17 cellular contexts compared by ENCODE assay signal in the genomic region with DNA sequence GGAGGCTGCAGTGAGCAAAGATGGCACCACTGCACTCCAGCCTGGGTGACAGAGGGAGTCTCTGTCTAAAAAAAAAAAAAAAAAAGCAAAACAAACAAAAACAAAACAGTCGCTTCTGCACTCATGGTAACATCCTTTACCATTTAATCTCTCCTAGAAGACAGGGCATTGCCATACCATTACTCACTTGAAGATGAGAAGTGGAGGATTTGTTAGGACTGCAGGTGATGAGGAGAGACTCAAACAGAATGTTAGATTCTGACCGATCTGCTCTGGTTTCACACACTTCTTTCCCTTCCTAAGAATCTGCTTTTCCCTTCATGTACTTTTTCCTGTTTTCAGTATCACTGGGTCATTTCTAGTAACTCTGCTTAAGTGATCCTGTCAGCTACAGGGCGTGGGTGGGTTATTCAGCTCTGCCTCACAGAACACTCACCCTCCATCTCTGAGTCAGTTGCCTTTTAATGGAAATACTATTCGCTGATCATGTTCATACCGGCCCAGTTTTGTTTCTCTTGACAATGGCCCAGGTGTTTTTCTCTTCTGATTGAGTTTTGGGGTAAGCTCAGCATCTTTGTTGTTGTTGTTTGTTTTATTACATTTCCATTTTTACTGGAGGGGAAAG.
DNase-seq lines count a peak whose midpoint lies in the region; ATAC-seq and TF ChIP-seq lines count a peak whose summit lies in the region.
"Had no signal": no experiment of that assay in that cellular context is flagged by ENCODE, and none has a peak within 500 bp of the region (broad histone marks: within the 10 kb centered on the region; RNA-seq: fewer than 3 reads in every experiment).

No MANE protein-coding gene starts in this region.

- H3K9ac ChIP-seq in PC-3 (ENCODE audit: low read length): no peak overlapping the region

- H3K27me3 ChIP-seq in PC-3 (ENCODE audit: low read length) (peaks cover 32% of the 10 kb centered on the region), suprapubic skin (peaks cover 22% of the 10 kb centered on the region)
- H3K27me3 ChIP-seq: sigmoid colon had no signal

- H3K4me3 ChIP-seq in PC-3 (ENCODE audit: low read length): no peak overlapping the region
- H3K4me3 ChIP-seq in suprapubic skin: no peak overlapping the region
- H3K4me3 ChIP-seq: GM12878, sigmoid colon had no signal

- 76% methylated on average over 5 of the region's 5 CpGs for WGBS in suprapubic skin

- no peak for TF ChIP-seq EP300 in suprapubic skin (IDR thresholded peaks at IDR 0.05)

- TF ChIP-seq CTCF in activated CD8-positive, alpha-beta T cell treated with anti-CD3 and anti-CD28 coated beads for 36 hours (IDR thresholded peaks at IDR 0.05): no peak
- TF ChIP-seq CTCF in PC-3 (conservative IDR thresholded peaks at IDR 0.05; ENCODE audit: low read depth, low read length) (no peak), suprapubic skin (IDR thresholded peaks at IDR 0.05) (no peak)

- BruUV-seq in PC-3 (replicated peaks; lab: Mats Ljungman, UMichigan): no TSS peak

- ATAC-seq in activated CD8-positive, alpha-beta T cell treated with anti-CD3 and anti-CD28 coated beads for 36 hours: peak; percentile 45
- ATAC-seq in activated CD8-positive, alpha-beta T cell treated with anti-CD3 and anti-CD28 coated beads, Interleukin-2, amount 10 ng/mL, durations not matched to agents 7 days and 5 days: no peak
- ATAC-seq in PC-3 (peak; percentile 65), GM18520 (IDR thresholded peaks at IDR 0.05; ENCODE audit: unreplicated experiment) (no peak)
- ATAC-seq: GM12878, left ventricle myocardium superior, Panc1 had no signal

- TF ChIP-seq POLR2A in suprapubic skin (IDR thresholded peaks at IDR 0.05): no peak

- H4K20me1 ChIP-seq in PC-3 (ENCODE audit: low read length): no peaks in the 10 kb centered on the region

- DNase-seq in activated CD8-positive, alpha-beta T cell treated with anti-CD3 and anti-CD28 coated beads for 36 hours: peak; percentile 24
- DNase-seq in activated CD8-positive, alpha-beta T cell treated with anti-CD3 and anti-CD28 coated beads, Interleukin-2, amount 10 ng/mL, durations not matched to agents 7 days and 5 days: no peak
- DNase-seq in PC-3 (peak; percentile 72), epithelial cell of prostate (ENCODE audit: low read depth, low spot score) (peak; percentile 97), NCI-H82 (lab: John Stamatoyannopoulos, UW) (no peak), suprapubic skin (ENCODE audit: low spot score in 2 of 2) (no peak)
- peak; percentile 37 to 41 for DNase-seq in stimulated activated CD4-positive, alpha-beta T cell treated with anti-CD3 and anti-CD28 coated beads, Interleukin-4, amount 100 ng/mL, for 48 hours (ENCODE audit: low read depth in 2 of 2)
- DNase-seq: activated naive CD8-positive, alpha-beta T cell treated with anti-CD3 and anti-CD28 coated beads, Interleukin-2, amount 10 ng/mL, durations not matched to agents 7 days and 5 days; head of caudate nucleus; left ventricle myocardium superior; NCI-H446; nephron progenitor cell; sigmoid colon had no signal

- peaks cover 13% of the 10 kb centered on the region for H3K27me3 Mint-ChIP-seq in activated CD8-positive, alpha-beta T cell treated with anti-CD3 and anti-CD28 coated beads for 36 hours
- peaks cover 21% of the 10 kb centered on the region for H3K27me3 Mint-ChIP-seq in activated CD8-positive, alpha-beta T cell treated with anti-CD3 and anti-CD28 coated beads, Interleukin-2, amount 10 ng/mL, durations not matched to agents 7 days and 5 days (ENCODE audit: low read depth)

- H3K27ac Mint-ChIP-seq in activated CD8-positive, alpha-beta T cell treated with anti-CD3 and anti-CD28 coated beads for 36 hours: no peak overlapping the region
- no peak overlapping the region for H3K27ac Mint-ChIP-seq in activated CD8-positive, alpha-beta T cell treated with anti-CD3 and anti-CD28 coated beads, Interleukin-2, amount 10 ng/mL, durations not matched to agents 7 days and 5 days
- H3K27ac Mint-ChIP-seq: activated naive CD8-positive, alpha-beta T cell treated with anti-CD3 and anti-CD28 coated beads, Interleukin-2, amount 10 ng/mL, durations not matched to agents 7 days and 5 days; nephron progenitor cell; T-helper 1 cell treated with Interleukin-12 subunit alpha and Interleukin-12 subunit beta and Interleukin-4 antibody, amounts not matched to agents 30 μg/mL and 1 μg/mL, for 36 hours had no signal

- peaks cover 22% of the 10 kb centered on the region for H3K4me1 ChIP-seq in PC-3 (ENCODE audit: insufficient read depth, low read length)
- H3K4me1 ChIP-seq in suprapubic skin: no peaks in the 10 kb centered on the region
- H3K4me1 ChIP-seq: sigmoid colon had no signal

- no peaks in the 10 kb centered on the region for H3K9me3 ChIP-seq in PC-3 (ENCODE audit: low read length)
- no peaks in the 10 kb centered on the region for H3K9me3 ChIP-seq in suprapubic skin
- H3K9me3 ChIP-seq: sigmoid colon had no signal

- H3K36me3 ChIP-seq in PC-3 (ENCODE audit: low read depth, low read length) (no peaks in the 10 kb centered on the region), suprapubic skin (no peaks in the 10 kb centered on the region)
- H3K36me3 ChIP-seq: sigmoid colon had no signal

- H3K36me3 Mint-ChIP-seq in activated CD8-positive, alpha-beta T cell treated with anti-CD3 and anti-CD28 coated beads for 36 hours (ENCODE audit: low read depth): peaks cover under 1% of the 10 kb centered on the region
- no peaks in the 10 kb centered on the region for H3K36me3 Mint-ChIP-seq in activated CD8-positive, alpha-beta T cell treated with anti-CD3 and anti-CD28 coated beads, Interleukin-2, amount 10 ng/mL, durations not matched to agents 7 days and 5 days (ENCODE audit: low read depth)
- H3K36me3 Mint-ChIP-seq: activated naive CD8-positive, alpha-beta T cell treated with anti-CD3 and anti-CD28 coated beads, Interleukin-2, amount 10 ng/mL, durations not matched to agents 7 days and 5 days had no signal

- H3K27ac ChIP-seq in PC-3 (ENCODE audit: low read length) (peak overlapping the region; percentile 60), epithelial cell of prostate (peak overlapping the region; percentile 95), suprapubic skin (no peak overlapping the region)
- H3K27ac ChIP-seq: sigmoid colon had no signal

- H3K79me2 ChIP-seq in PC-3 (ENCODE audit: low read length): no peaks in the 10 kb centered on the region

- CTCF ChIA-PET in activated CD8-positive, alpha-beta T cell treated with anti-CD3 and anti-CD28 coated beads for 36 hours (lab: Charles Lee): no interaction called here
- CTCF ChIA-PET in activated CD8-positive, alpha-beta T cell treated with anti-CD3 and anti-CD28 coated beads, Interleukin-2, amount 10 ng/mL, durations not matched to agents 7 days and 5 days (lab: Charles Lee): no interaction called here
- CTCF ChIA-PET in PC-3 (lab: Charles Lee): no interaction called here

- H3K4me2 ChIP-seq in PC-3 (ENCODE audit: low read length): peak overlapping the region; percentile 54

- no peak overlapping the region for H3K4me3 Mint-ChIP-seq in activated CD8-positive, alpha-beta T cell treated with anti-CD3 and anti-CD28 coated beads for 36 hours
- no peak overlapping the region for H3K4me3 Mint-ChIP-seq in activated CD8-positive, alpha-beta T cell treated with anti-CD3 and anti-CD28 coated beads, Interleukin-2, amount 10 ng/mL, durations not matched to agents 7 days and 5 days
- H3K4me3 Mint-ChIP-seq: activated naive CD8-positive, alpha-beta T cell treated with anti-CD3 and anti-CD28 coated beads, Interleukin-2, amount 10 ng/mL, durations not matched to agents 7 days and 5 days; nephron progenitor cell; T-helper 1 cell treated with Interleukin-12 subunit alpha and Interleukin-12 subunit beta and Interleukin-4 antibody, amounts not matched to agents 30 μg/mL and 1 μg/mL, for 36 hours had no signal

- H3K9me3 Mint-ChIP-seq in activated CD8-positive, alpha-beta T cell treated with anti-CD3 and anti-CD28 coated beads for 36 hours: no peaks in the 10 kb centered on the region
- no peaks in the 10 kb centered on the region for H3K9me3 Mint-ChIP-seq in activated CD8-positive, alpha-beta T cell treated with anti-CD3 and anti-CD28 coated beads, Interleukin-2, amount 10 ng/mL, durations not matched to agents 7 days and 5 days (ENCODE audit: insufficient read depth)
- H3K9me3 Mint-ChIP-seq: activated naive CD8-positive, alpha-beta T cell treated with anti-CD3 and anti-CD28 coated beads, Interleukin-2, amount 10 ng/mL, durations not matched to agents 7 days and 5 days; T-helper 1 cell treated with Interleukin-12 subunit alpha and Interleukin-12 subunit beta and Interleukin-4 antibody, amounts not matched to agents 30 μg/mL and 1 μg/mL, for 36 hours had no signal

- no peaks in the 10 kb centered on the region for H3K9me2 ChIP-seq in PC-3 (replicated peaks; ENCODE audit: low read length)

- no peaks in the 10 kb centered on the region for H3F3A ChIP-seq in PC-3 (ENCODE audit: low read length, unreplicated experiment)

- intact Hi-C loops in activated CD8-positive, alpha-beta T cell treated with anti-CD3 and anti-CD28 coated beads for 36 hours (cut with micrococcal nuclease): no loop called here
- intact Hi-C loops in PC-3 (cut with micrococcal nuclease): no loop called here

- H3K4me1 Mint-ChIP-seq in activated CD8-positive, alpha-beta T cell treated with anti-CD3 and anti-CD28 coated beads for 36 hours (ENCODE audit: low read depth): peaks cover 5% of the 10 kb centered on the region
- no peaks in the 10 kb centered on the region for H3K4me1 Mint-ChIP-seq in activated CD8-positive, alpha-beta T cell treated with anti-CD3 and anti-CD28 coated beads, Interleukin-2, amount 10 ng/mL, durations not matched to agents 7 days and 5 days (ENCODE audit: low read depth)
- H3K4me1 Mint-ChIP-seq: activated naive CD8-positive, alpha-beta T cell treated with anti-CD3 and anti-CD28 coated beads, Interleukin-2, amount 10 ng/mL, durations not matched to agents 7 days and 5 days had no signal

- H2AFZ ChIP-seq in PC-3 (ENCODE audit: low read length): 0 out of 2 replicates have a peak overlapping the region, but pooled peaks have one; percentile 31

- POLR2A ChIA-PET in activated CD8-positive, alpha-beta T cell treated with anti-CD3 and anti-CD28 coated beads for 36 hours (lab: Charles Lee): no interaction called here
- POLR2A ChIA-PET in activated CD8-positive, alpha-beta T cell treated with anti-CD3 and anti-CD28 coated beads, Interleukin-2, amount 10 ng/mL, durations not matched to agents 7 days and 5 days (lab: Charles Lee): no interaction called here
- POLR2A ChIA-PET in PC-3 (lab: Charles Lee; ENCODE audit: unreplicated experiment): no interaction called here

Comparison
In these comparisons a context has a peak if more than half of its experiments do, and no peak if none do; other contexts are left out.
1. ATAC-seq: peak in activated CD8-positive, alpha-beta T cell treated with anti-CD3 and anti-CD28 coated beads for 36 hours (single experiment) and PC-3 (single experiment); none in activated CD8-positive, alpha-beta T cell treated with anti-CD3 and anti-CD28 coated beads, Interleukin-2, amount 10 ng/mL, durations not matched to agents 7 days and 5 days (single experiment) and GM18520 (single experiment).
2. DNase-seq: peak in activated CD8-positive, alpha-beta T cell treated with anti-CD3 and anti-CD28 coated beads for 36 hours (single experiment), PC-3 (single experiment), epithelial cell of prostate (single experiment) and stimulated activated CD4-positive, alpha-beta T cell treated with anti-CD3 and anti-CD28 coated beads, Interleukin-4, amount 100 ng/mL, for 48 hours (2 of 2); none in activated CD8-positive, alpha-beta T cell treated with anti-CD3 and anti-CD28 coated beads, Interleukin-2, amount 10 ng/mL, durations not matched to agents 7 days and 5 days (single experiment), NCI-H82 (single experiment) and suprapubic skin (0 of 2).